In genomic region chr13:65417953-65418352, GRCh38 we compare ENCODE assay signal across 19 cellular contexts.
DNase-seq lines count a peak whose midpoint lies in the region; ATAC-seq and TF ChIP-seq lines count a peak whose summit lies in the region.
"Had no signal": no experiment of that assay in that cellular context is flagged by ENCODE, and none has a peak within 500 bp of the region (broad histone marks: within the 10 kb centered on the region; RNA-seq: fewer than 3 reads in every experiment).

No MANE protein-coding gene starts in this region.

- H2BK12ac ChIP-seq in H9 (ENCODE audit: insufficient read length, low read depth, low read length) = no peak overlapping the region

- H3K4ac ChIP-seq in H9 (ENCODE audit: low read depth, low read length) = no peak overlapping the region

- no peaks in the 10 kb centered on the region for H3K9me2 ChIP-seq in GM23338 (ENCODE audit: insufficient read depth)
- no peaks in the 10 kb centered on the region for H3K9me2 ChIP-seq in PC-3 (replicated peaks; ENCODE audit: low read length)

- H4K8ac ChIP-seq in H9 (replicated peaks; ENCODE audit: insufficient read length, low read depth, low read length) = no peak overlapping the region

- no peak overlapping the region for H3T11ph ChIP-seq in H9 (ENCODE audit: low read length)

- CTCF ChIA-PET in PC-3 (lab: Charles Lee) = no interaction called here

- DNase-seq in GM23338 (ENCODE audit: low spot score) (no peak), PC-3 (peak; percentile 19), dedifferentiated amniotic fluid mesenchymal stem cell (ENCODE audit: extremely low spot score) (peak; percentile 21), sigmoid colon (no peak), H9 (no peak)
- no peak for DNase-seq in activated T-cell treated with anti-CD3 and anti-CD28 coated beads, Interleukin-2, amount 50 U/mL, for 72 hours
- DNase-seq: AML-193, H7, KBM-7, NCI-H1436, NCI-H1930, NCI-H226, NCI-H524, NCI-H82, SJCRH30 had no signal

- H3K27me3 ChIP-seq in GM23338 (ENCODE audit: insufficient read depth) = no peaks in the 10 kb centered on the region
- no peaks in the 10 kb centered on the region for H3K27me3 ChIP-seq in PC-3 (ENCODE audit: low read length)
- no peaks in the 10 kb centered on the region for H3K27me3 ChIP-seq in sigmoid colon
- no peaks in the 10 kb centered on the region for H3K27me3 ChIP-seq in H9 (ENCODE audit: insufficient read depth, low read length)
- H3K27me3 ChIP-seq: SJCRH30 had no signal

- no peak overlapping the region for H3K56ac ChIP-seq in H9 (ENCODE audit: insufficient read length, low read depth, low read length)

- H3K36me3 ChIP-seq in GM23338 (ENCODE audit: insufficient read depth) = no peaks in the 10 kb centered on the region
- no peaks in the 10 kb centered on the region for H3K36me3 ChIP-seq in PC-3 (ENCODE audit: low read depth, low read length)
- H3K36me3 ChIP-seq in sigmoid colon = no peaks in the 10 kb centered on the region
- H3K36me3 ChIP-seq: SJCRH30 had no signal

- no peak overlapping the region for H3K14ac ChIP-seq in H9 (ENCODE audit: insufficient read depth, low read length)

- intact Hi-C loops in PC-3 (cut with micrococcal nuclease) (no loop called here), sigmoid colon (cut with DNase I) (no loop called here)

- H3K23ac ChIP-seq in H9 (ENCODE audit: insufficient read length, low read depth, low read length) = no peak overlapping the region

- H2BK120ac ChIP-seq in H9 (ENCODE audit: low read depth, low read length, poor library complexity, severe bottlenecking) = no peak overlapping the region

- 0 out of 2 replicates have a peak, but pooled peaks cover 4% of the 10 kb centered on the region for H3K4me1 ChIP-seq in GM23338 (ENCODE audit: insufficient read depth)
- peaks cover 5% of the 10 kb centered on the region for H3K4me1 ChIP-seq in PC-3 (ENCODE audit: insufficient read depth, low read length)
- no peaks in the 10 kb centered on the region for H3K4me1 ChIP-seq in sigmoid colon
- no peaks in the 10 kb centered on the region for H3K4me1 ChIP-seq in H9 (ENCODE audit: insufficient read depth, low read length)
- H3K4me1 ChIP-seq: SJCRH30 had no signal

- H4K20me1 ChIP-seq in GM23338 (replicated peaks; ENCODE audit: insufficient read depth) (no peaks in the 10 kb centered on the region), PC-3 (ENCODE audit: low read length) (no peaks in the 10 kb centered on the region), H9 (ENCODE audit: control insufficient read depth, insufficient read depth, insufficient read length) (no peaks in the 10 kb centered on the region)

- H3K4me3 ChIP-seq in GM23338 (no peak overlapping the region), PC-3 (ENCODE audit: low read length) (no peak overlapping the region), sigmoid colon (no peak overlapping the region)
- H3K4me3 ChIP-seq: SJCRH30 had no signal

- no peak overlapping the region for H3K4me3 Mint-ChIP-seq in GM23338
- no peak overlapping the region for H3K4me3 Mint-ChIP-seq in H9
- no peak overlapping the region for H3K4me3 Mint-ChIP-seq in activated T-cell treated with anti-CD3 and anti-CD28 coated beads, Interleukin-2, amount 50 U/mL, for 72 hours

- BruUV-seq in PC-3 (replicated peaks; lab: Mats Ljungman, UMichigan) = no TSS peak

- H3F3A ChIP-seq in GM23338 (replicated peaks; ENCODE audit: low read depth) (no peaks in the 10 kb centered on the region), PC-3 (ENCODE audit: low read length, unreplicated experiment) (no peaks in the 10 kb centered on the region)

- H3K36me3 Mint-ChIP-seq in GM23338 (ENCODE audit: low read depth) = no peaks in the 10 kb centered on the region
- H3K36me3 Mint-ChIP-seq in H9 (ENCODE audit: insufficient read depth in 1 of 3, low read depth in 3 of 3) = no peaks in the 10 kb centered on the region
- peaks cover 0 to 2% of the 10 kb centered on the region in 2 donors for H3K36me3 Mint-ChIP-seq in activated T-cell treated with anti-CD3 and anti-CD28 coated beads, Interleukin-2, amount 50 U/mL, for 72 hours (ENCODE audit: insufficient read depth in 2 of 2)

- no peak overlapping the region for H3K27ac ChIP-seq in GM23338 (ENCODE audit: low read depth)
- no peak overlapping the region for H3K27ac ChIP-seq in PC-3 (ENCODE audit: low read length)
- H3K27ac ChIP-seq in sigmoid colon = no peak overlapping the region
- H3K27ac ChIP-seq in H9 (ENCODE audit: insufficient read length, low read depth, low read length) = no peak overlapping the region
- H3K27ac ChIP-seq: C4-2B, SJCRH30 had no signal

- H3K4me1 Mint-ChIP-seq in GM23338 (peaks cover 6% of the 10 kb centered on the region; the same call in 2 of the 3 replicates), H9 (peaks cover 0 to 14% of the 10 kb centered on the region in 2 experiments; a peak in 3 of 4 replicates)
- no peaks in the 10 kb centered on the region for H3K4me1 Mint-ChIP-seq in activated T-cell treated with anti-CD3 and anti-CD28 coated beads, Interleukin-2, amount 50 U/mL, for 72 hours (ENCODE audit: low read depth)

- ATAC-seq in GM23338 = no peak
- ATAC-seq in PC-3 = no peak; the same call in 1 of the 2 replicates
- ATAC-seq in HG03439 (IDR thresholded peaks at IDR 0.05; ENCODE audit: unreplicated experiment) = no peak
- no peak for ATAC-seq in activated T-cell treated with anti-CD3 and anti-CD28 coated beads, Interleukin-2, amount 50 U/mL, for 72 hours (replicated peaks in 1 of 2)
- ATAC-seq: HepG2, Panc1 had no signal

- H3K9me3 ChIP-seq in PC-3 (ENCODE audit: low read length) (no peaks in the 10 kb centered on the region), sigmoid colon (no peaks in the 10 kb centered on the region), H9 (ENCODE audit: control insufficient read depth, low read depth, low read length) (no peaks in the 10 kb centered on the region)
- H3K9me3 ChIP-seq: SJCRH30 had no signal

- no peak overlapping the region for H4K91ac ChIP-seq in H9 (ENCODE audit: insufficient read length, low read depth, low read length)

- WGBS in sigmoid colon, 2 donors = 28 to 58% methylated on average over 1 of the region's 1 CpG
- WGBS in H9 (ENCODE audit: extremely low coverage, insufficient read length, low lambda C conversion rate) = no CpG with 5 or more reads among the region's 1 CpG

- H3K4me2 ChIP-seq in GM23338 = no peak overlapping the region
- no peak overlapping the region for H3K4me2 ChIP-seq in PC-3 (ENCODE audit: low read length)
- H3K4me2 ChIP-seq in H9 (ENCODE audit: insufficient read depth, insufficient read length, low read length) = no peak overlapping the region

- H2BK15ac ChIP-seq in H9 (ENCODE audit: low read depth, low read length) = no peak overlapping the region

- H3K79me1 ChIP-seq in H9 (ENCODE audit: insufficient read depth, low read depth, low read length, poor library complexity, severe bottlenecking) = no peaks in the 10 kb centered on the region

- no peaks in the 10 kb centered on the region for H3K79me2 ChIP-seq in GM23338 (replicated peaks; ENCODE audit: insufficient read depth)
- no peaks in the 10 kb centered on the region for H3K79me2 ChIP-seq in PC-3 (ENCODE audit: low read length)
- no peaks in the 10 kb centered on the region for H3K79me2 ChIP-seq in H9 (ENCODE audit: insufficient read depth, low read length)

- no peak for TF ChIP-seq POLR2A in sigmoid colon (IDR thresholded peaks at IDR 0.05)

- TF ChIP-seq EP300 in sigmoid colon (IDR thresholded peaks at IDR 0.05) = no peak

- H2BK20ac ChIP-seq in H9 (ENCODE audit: low read depth, low read length, poor library complexity, severe bottlenecking) = no peak overlapping the region

- H4K5ac ChIP-seq in H9 (ENCODE audit: insufficient read length, low read depth, low read length) = no peak overlapping the region

- H3K18ac ChIP-seq in H9 (ENCODE audit: insufficient read length, low read depth, low read length) = no peak overlapping the region

- POLR2A ChIA-PET in PC-3 (lab: Charles Lee; ENCODE audit: unreplicated experiment) = no interaction called here

- H3K9ac ChIP-seq in PC-3 (ENCODE audit: low read length) = no peak overlapping the region
- H3K9ac ChIP-seq in H9 (ENCODE audit: extremely low read depth, insufficient read length, low read length) = no peak overlapping the region

- H2AFZ ChIP-seq in GM23338 (no peak overlapping the region), PC-3 (ENCODE audit: low read length) (no peak overlapping the region), H9 (ENCODE audit: low read length) (no peak overlapping the region)

- peaks cover under 1% of the 10 kb centered on the region; the same call in 1 of the 3 replicates for H3K9me3 Mint-ChIP-seq in GM23338
- H3K9me3 Mint-ChIP-seq in H9 = no peaks in the 10 kb centered on the region
- peaks cover 7 to 8% of the 10 kb centered on the region in 2 donors for H3K9me3 Mint-ChIP-seq in activated T-cell treated with anti-CD3 and anti-CD28 coated beads, Interleukin-2, amount 50 U/mL, for 72 hours

- H3K23me2 ChIP-seq in H9 (ENCODE audit: insufficient read length, low read depth, low read length, poor library complexity, severe bottlenecking) = no peaks in the 10 kb centered on the region

- no peak overlapping the region for H2AK5ac ChIP-seq in H9 (ENCODE audit: insufficient read length, low read length)

- H3K27me3 Mint-ChIP-seq in GM23338 (ENCODE audit: insufficient read depth, low read depth, poor library complexity) (no peaks in the 10 kb centered on the region), H9 (ENCODE audit: low read depth) (no peaks in the 10 kb centered on the region)
- H3K27me3 Mint-ChIP-seq in activated T-cell treated with anti-CD3 and anti-CD28 coated beads, Interleukin-2, amount 50 U/mL, for 72 hours (ENCODE audit: low read depth) = no peaks in the 10 kb centered on the region

- H2BK5ac ChIP-seq in H9 (ENCODE audit: insufficient read length, low read length) = no peak overlapping the region

- H3K27ac Mint-ChIP-seq in GM23338 (peak overlapping the region; percentile 78), H9 (peak overlapping the region in 1 of 3 experiments; percentile 53; a peak in 1 of 7 replicates)
- H3K27ac Mint-ChIP-seq in activated T-cell treated with anti-CD3 and anti-CD28 coated beads, Interleukin-2, amount 50 U/mL, for 72 hours = no peak overlapping the region

- TF ChIP-seq CTCF in GM23338 (conservative IDR thresholded peaks at IDR 0.05; ENCODE audit: low read depth in 2 of 2) (no peak), PC-3 (conservative IDR thresholded peaks at IDR 0.05; ENCODE audit: low read depth, low read length) (no peak), sigmoid colon (IDR thresholded peaks at IDR 0.05) (no peak), H9 (conservative IDR thresholded peaks at IDR 0.05) (no peak)

Comparison
In these comparisons a context has a peak if more than half of its experiments do, and no peak if none do; other contexts are left out.
1. DNase-seq: peak in PC-3 (single experiment) and dedifferentiated amniotic fluid mesenchymal stem cell (single experiment); none in GM23338 (single experiment), sigmoid colon (single experiment), H9 (single experiment) and activated T-cell treated with anti-CD3 and anti-CD28 coated beads, Interleukin-2, amount 50 U/mL, for 72 hours (0 of 2).